8 cellular contexts compared by ENCODE assay signal in genomic region chr17:72419866-72420774, GRCh38.
DNase-seq lines count a peak whose midpoint lies in the region; ATAC-seq, FAIRE-seq and TF ChIP-seq lines count a peak whose summit lies in the region.

No MANE protein-coding gene starts in this region.

- FAIRE-seq in endothelial cell of umbilical vein (lab: Jason Lieb, UNC): no peak

- CTCF ChIA-PET in endothelial cell of umbilical vein (lab: Charles Lee): no interaction called here
- CTCF ChIA-PET in activated CD8-positive, alpha-beta T cell treated with anti-CD3 and anti-CD28 coated beads, Interleukin-2, amount 10 ng/mL, durations not matched to agents 7 days and 5 days (lab: Charles Lee): no interaction called here

- no peaks in the 10 kb centered on the region for H4K20me1 ChIP-seq in endothelial cell of umbilical vein (replicated peaks; ENCODE audit: control insufficient read depth, extremely low read depth, insufficient read depth, low read length)

- H3K4me2 ChIP-seq in endothelial cell of umbilical vein (ENCODE audit: insufficient read depth, low read length): no peak overlapping the region

- BruUV-seq in endothelial cell of umbilical vein (replicated peaks; lab: Mats Ljungman, UMichigan): no TSS peak

- no peak overlapping the region for H3K27ac ChIP-seq in CD4-positive, CD25-positive, alpha-beta regulatory T cell (ENCODE audit: insufficient read depth, low read length, poor library complexity, severe bottlenecking)
- peak overlapping the region; percentile 85 for H3K27ac ChIP-seq in endothelial cell of umbilical vein (ENCODE audit: insufficient read depth, low read depth, low read length)
- no peak overlapping the region for H3K27ac ChIP-seq in psoas muscle
- H3K27ac ChIP-seq in ovary: no peak overlapping the region

- no peaks in the 10 kb centered on the region for H3K36me3 ChIP-seq in CD4-positive, CD25-positive, alpha-beta regulatory T cell (ENCODE audit: control insufficient read depth, insufficient read depth, low read length)
- H3K36me3 ChIP-seq in endothelial cell of umbilical vein (ENCODE audit: control insufficient read depth in 2 of 2, extremely low read depth in 1 of 2, insufficient read depth in 2 of 2, low read length in 2 of 2) (no peaks in the 10 kb centered on the region), psoas muscle (ENCODE audit: insufficient read depth in 1 of 2, low read depth in 1 of 2) (no peaks in the 10 kb centered on the region), ovary (no peaks in the 10 kb centered on the region)

- no peaks in the 10 kb centered on the region for H3K9me1 ChIP-seq in endothelial cell of umbilical vein (replicated peaks; ENCODE audit: control insufficient read depth, extremely low read depth, insufficient read depth, low read length)

- dilution Hi-C loops in endothelial cell of umbilical vein (cut with MboI; ENCODE audit: extremely low pct_ligation_motif_present, low sequenced_read_pairs): no loop called here

- POLR2A ChIA-PET in endothelial cell of umbilical vein (lab: Charles Lee): no interaction called here
- POLR2A ChIA-PET in activated CD8-positive, alpha-beta T cell treated with anti-CD3 and anti-CD28 coated beads, Interleukin-2, amount 10 ng/mL, durations not matched to agents 7 days and 5 days (lab: Charles Lee): no interaction called here

- H3K27ac Mint-ChIP-seq in CD4-positive, CD25-positive, alpha-beta regulatory T cell: peak overlapping the region; percentile 8 to 81 (median 19)
- no peak overlapping the region for H3K27ac Mint-ChIP-seq in activated CD8-positive, alpha-beta T cell treated with anti-CD3 and anti-CD28 coated beads, Interleukin-2, amount 10 ng/mL, durations not matched to agents 7 days and 5 days

- WGBS in psoas muscle, 3 donors: 56 to 74% (median 57%) methylated on average over 11 of the region's 11 CpGs
- 56 to 63% (median 57%) methylated on average over 9 to 11 of the region's 11 CpGs for WGBS in ovary, 3 donors

- no peak overlapping the region for H3K4me3 ChIP-seq in CD4-positive, CD25-positive, alpha-beta regulatory T cell (ENCODE audit: low read depth, low read length)
- H3K4me3 ChIP-seq in endothelial cell of umbilical vein (replicated peaks in 1 of 3; ENCODE audit: insufficient read depth in 1 of 3, low read depth in 1 of 3, low read length in 3 of 3) (no peak overlapping the region), psoas muscle (no peak overlapping the region), ovary (no peak overlapping the region)

- H3K79me2 ChIP-seq in endothelial cell of umbilical vein (ENCODE audit: control insufficient read depth, insufficient read depth, low read length): no peaks in the 10 kb centered on the region

- H3K27me3 ChIP-seq in CD4-positive, CD25-positive, alpha-beta regulatory T cell (ENCODE audit: control insufficient read depth, insufficient read depth, low read length): no peaks in the 10 kb centered on the region
- H3K27me3 ChIP-seq in endothelial cell of umbilical vein (ENCODE audit: control insufficient read depth in 2 of 2, insufficient read depth in 2 of 2, low read length in 2 of 2) (no peaks in the 10 kb centered on the region), psoas muscle (ENCODE audit: insufficient read depth in 3 of 3, low read length in 2 of 3) (no peaks in the 10 kb centered on the region), ovary (no peaks in the 10 kb centered on the region)

- peaks cover 0 to 6% of the 10 kb centered on the region in 2 experiments for H3K9me3 ChIP-seq in CD4-positive, CD25-positive, alpha-beta regulatory T cell (ENCODE audit: control insufficient read depth in 2 of 2, low read length in 2 of 2)
- H3K9me3 ChIP-seq in endothelial cell of umbilical vein (replicated peaks; ENCODE audit: control insufficient read depth, insufficient read depth, low read length) (no peaks in the 10 kb centered on the region), psoas muscle (peaks cover 9% of the 10 kb centered on the region), ovary (no peaks in the 10 kb centered on the region)

- peaks cover 2 to 9% (median 7%) of the 10 kb centered on the region in 7 donors for H3K9me3 Mint-ChIP-seq in CD4-positive, CD25-positive, alpha-beta regulatory T cell
- H3K9me3 Mint-ChIP-seq in activated CD8-positive, alpha-beta T cell treated with anti-CD3 and anti-CD28 coated beads, Interleukin-2, amount 10 ng/mL, durations not matched to agents 7 days and 5 days (ENCODE audit: insufficient read depth): no peaks in the 10 kb centered on the region

- peaks cover 4% of the 10 kb centered on the region for H3K27me3 Mint-ChIP-seq in CD4-positive, CD25-positive, alpha-beta regulatory T cell
- no peaks in the 10 kb centered on the region for H3K27me3 Mint-ChIP-seq in activated CD8-positive, alpha-beta T cell treated with anti-CD3 and anti-CD28 coated beads, Interleukin-2, amount 10 ng/mL, durations not matched to agents 7 days and 5 days (ENCODE audit: low read depth)

- no peak for DNase-seq in CD4-positive, CD25-positive, alpha-beta regulatory T cell
- DNase-seq in endothelial cell of umbilical vein (ENCODE audit: low read depth, low spot score) (no peak), cerebellar cortex (ENCODE audit: low spot score) (no peak), psoas muscle (no peak), ovary (no peak)
- DNase-seq in activated CD8-positive, alpha-beta T cell treated with anti-CD3 and anti-CD28 coated beads, Interleukin-2, amount 10 ng/mL, durations not matched to agents 7 days and 5 days: no peak

- peaks cover 4% of the 10 kb centered on the region for H3K36me3 Mint-ChIP-seq in CD4-positive, CD25-positive, alpha-beta regulatory T cell
- no peaks in the 10 kb centered on the region for H3K36me3 Mint-ChIP-seq in activated CD8-positive, alpha-beta T cell treated with anti-CD3 and anti-CD28 coated beads, Interleukin-2, amount 10 ng/mL, durations not matched to agents 7 days and 5 days (ENCODE audit: low read depth)

- peak overlapping the region; percentile 21 for H3K9ac ChIP-seq in endothelial cell of umbilical vein (replicated peaks; ENCODE audit: extremely low read depth, insufficient read depth, low read length)

- peaks cover 9 to 41% (median 26%) of the 10 kb centered on the region in 4 donors for H3K4me1 Mint-ChIP-seq in CD4-positive, CD25-positive, alpha-beta regulatory T cell
- peaks cover 6% of the 10 kb centered on the region for H3K4me1 Mint-ChIP-seq in activated CD8-positive, alpha-beta T cell treated with anti-CD3 and anti-CD28 coated beads, Interleukin-2, amount 10 ng/mL, durations not matched to agents 7 days and 5 days (ENCODE audit: low read depth)

- no peak for TF ChIP-seq CTCF in endothelial cell of umbilical vein (IDR thresholded peaks at IDR 0.05; ENCODE audit: extremely low read depth in 1 of 2, insufficient read depth in 1 of 2, low read depth in 1 of 2, low read length in 2 of 2)
- TF ChIP-seq CTCF in psoas muscle (IDR thresholded peaks at IDR 0.05): no peak
- no peak for TF ChIP-seq CTCF in ovary (IDR thresholded peaks at IDR 0.05)

- intact Hi-C loops in endothelial cell of umbilical vein (cut with micrococcal nuclease): no loop called here
- intact Hi-C loops in psoas muscle (cut with DNase I): loop anchor here in 1 of 2 donors (10.0 kb wide), 1 partner anchor 295 kb away; the partner anchor contains the start of gene SOX9
- intact Hi-C loops in ovary (cut with DNase I): no loop called here

- TF ChIP-seq EP300 in ovary (IDR thresholded peaks at IDR 0.05): no peak

- peak overlapping the region in 1 of 4 donors; percentile 33 for H3K4me3 Mint-ChIP-seq in CD4-positive, CD25-positive, alpha-beta regulatory T cell
- no peak overlapping the region for H3K4me3 Mint-ChIP-seq in activated CD8-positive, alpha-beta T cell treated with anti-CD3 and anti-CD28 coated beads, Interleukin-2, amount 10 ng/mL, durations not matched to agents 7 days and 5 days

- no peak overlapping the region for H2AFZ ChIP-seq in endothelial cell of umbilical vein (ENCODE audit: low read depth, low read length)

- no peak for ATAC-seq in CD4-positive, CD25-positive, alpha-beta regulatory T cell (ENCODE audit: low read depth in 2 of 2)
- ATAC-seq in GM19452 (IDR thresholded peaks at IDR 0.05; ENCODE audit: unreplicated experiment) (peak; percentile 51), HG03378 (IDR thresholded peaks at IDR 0.05; ENCODE audit: unreplicated experiment) (peak; percentile 55), psoas muscle (no peak)
- no peak for ATAC-seq in activated CD8-positive, alpha-beta T cell treated with anti-CD3 and anti-CD28 coated beads, Interleukin-2, amount 10 ng/mL, durations not matched to agents 7 days and 5 days

- H3K4me1 ChIP-seq in CD4-positive, CD25-positive, alpha-beta regulatory T cell (ENCODE audit: control insufficient read depth, insufficient read depth, low read length, poor library complexity, severe bottlenecking): peaks cover 14% of the 10 kb centered on the region
- H3K4me1 ChIP-seq in endothelial cell of umbilical vein (ENCODE audit: control insufficient read depth, extremely low read depth, insufficient read depth, low read length): peaks cover 16% of the 10 kb centered on the region
- H3K4me1 ChIP-seq in psoas muscle: peaks cover 5% of the 10 kb centered on the region
- no peaks in the 10 kb centered on the region for H3K4me1 ChIP-seq in ovary (ENCODE audit: insufficient read depth)

- TF ChIP-seq POLR2A in endothelial cell of umbilical vein (IDR thresholded peaks at IDR 0.05; ENCODE audit: low read depth, low read length) (no peak), ovary (IDR thresholded peaks at IDR 0.05) (no peak)

TF ChIP-seq in endothelial cell of umbilical vein, 7 proteins besides CTCF, POLR2A, EP300 and RAD21:
- TF ChIP-seq POLR2AphosphoS5 (IDR thresholded peaks at IDR 0.05; ENCODE audit: insufficient read depth, low read depth, low read length): no peak

Comparison
In these comparisons a context has a peak if more than half of its experiments do, and no peak if none do; other contexts are left out.
1. ATAC-seq: peak in GM19452 (single experiment) and HG03378 (single experiment); none in CD4-positive, CD25-positive, alpha-beta regulatory T cell (0 of 2), psoas muscle (0 of 4) and activated CD8-positive, alpha-beta T cell treated with anti-CD3 and anti-CD28 coated beads, Interleukin-2, amount 10 ng/mL, durations not matched to agents 7 days and 5 days (single experiment).